In the genomic region with DNA sequence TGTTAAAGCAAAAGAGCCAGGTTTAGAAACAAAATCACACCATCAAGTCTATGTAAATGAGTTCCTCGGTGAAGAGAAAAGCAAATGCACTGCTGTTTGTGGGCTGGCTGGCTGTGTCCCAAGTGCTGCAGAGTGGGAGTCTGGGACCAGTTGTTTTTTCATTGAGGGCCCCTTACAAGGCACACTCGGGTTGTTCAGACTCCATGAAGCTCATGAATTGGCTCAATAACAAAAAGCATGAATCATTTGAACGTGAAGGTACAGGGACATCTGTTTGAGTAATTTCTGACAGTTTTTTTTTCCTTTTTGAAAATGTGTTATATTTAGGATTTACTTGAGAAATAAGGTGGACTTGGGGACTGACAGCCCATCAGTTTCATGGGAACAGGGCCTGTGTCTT, we compare ENCODE assay signal across 11 cellular contexts. TPM values are rescaled to one million over a fixed set of nuclear protein-coding genes. Genes with fewer than 3 reads are reported as not detected.
DNase-seq lines count a peak whose midpoint lies in the region; ATAC-seq and TF ChIP-seq lines count a peak whose summit lies in the region.
"Had no signal": no experiment of that assay in that cellular context is flagged by ENCODE, and none has a peak within 500 bp of the region (broad histone marks: within the 10 kb centered on the region; RNA-seq: fewer than 3 reads in every experiment).

No MANE protein-coding gene starts in this region.

- DNase-seq in DMS79 treated with DMSO at 0.1 percent for 48 hours (lab: John Stamatoyannopoulos, UW) (peak; percentile 13), DMS79 (lab: John Stamatoyannopoulos, UW) (no peak), NCI-H69 (lab: John Stamatoyannopoulos, UW) (peak; percentile 55), fibroblast of pulmonary artery (ENCODE audit: low read depth) (peak; percentile 84), psoas muscle (peak in 1 of 2 donors; percentile 41), NOMO-1 (lab: John Stamatoyannopoulos, UW; ENCODE audit: unreplicated experiment in 2 of 2) (no peak), NCI-H1417 (lab: John Stamatoyannopoulos, UW) (no peak)
- DNase-seq: activated naive CD4-positive, alpha-beta T cell treated with anti-CD3 and anti-CD28 coated beads, Interleukin-2, amount 10 ng/mL, durations not matched to agents 7 days and 5 days had no signal

- H3K36me3 ChIP-seq in psoas muscle (ENCODE audit: insufficient read depth in 1 of 2, low read depth in 1 of 2) = no peaks in the 10 kb centered on the region

- no peak overlapping the region for H3K4me3 ChIP-seq in fibroblast of pulmonary artery (replicated peaks; ENCODE audit: low read depth, low read length)
- no peak overlapping the region for H3K4me3 ChIP-seq in psoas muscle

- intact Hi-C loops in psoas muscle (cut with DNase I) = no loop called here

- H3K4me1 ChIP-seq in psoas muscle = no peaks in the 10 kb centered on the region

- TF ChIP-seq CTCF in fibroblast of pulmonary artery (IDR thresholded peaks at IDR 0.05; ENCODE audit: low read length, missing control alignments) = no peak
- no peak for TF ChIP-seq CTCF in psoas muscle (IDR thresholded peaks at IDR 0.05)

- 16 to 34% (median 33%) methylated on average over 3 of the region's 3 CpGs for WGBS in psoas muscle, 3 donors

- peak overlapping the region; percentile 36 for H3K27ac ChIP-seq in psoas muscle
- H3K27ac ChIP-seq: 22Rv1 had no signal

- peak in 1 of 4 donors; percentile 42 for ATAC-seq in psoas muscle
- ATAC-seq in GM18868 (IDR thresholded peaks at IDR 0.05; ENCODE audit: unreplicated experiment) = no peak
- ATAC-seq: natural killer cell treated with Interleukin-12 subunit alpha and Interleukin-12 subunit beta and Interleukin-15 and Interleukin-18, amount 100 ng/mL, for 72 hours had no signal

- no peaks in the 10 kb centered on the region for H3K9me3 ChIP-seq in psoas muscle

- H3K27me3 ChIP-seq in psoas muscle (ENCODE audit: insufficient read depth in 3 of 3, low read length in 2 of 3) = no peaks in the 10 kb centered on the region

RNA-seq across cellular contexts. Expression of a gene that starts 28.0 kb away (rescaled TPM):
- 10 to 100 TPM in 2 of 4 donors, 1 to 10 TPM in 2; 8.0 to 15.5 (median 10.1) TPM for total RNA-seq in psoas muscle
- 1 to 10 TPM; 7.0 to 7.7 (median 7.3) TPM for polyA plus RNA-seq in psoas muscle

RNA-seq across cellular contexts. Expression of a gene that starts 56.8 kb away (rescaled TPM):
- 100 to 1,000 TPM; 186 to 212 (median 201) TPM for total RNA-seq in psoas muscle
- 100 to 1,000 TPM; 182 to 331 (median 204) TPM for polyA plus RNA-seq in psoas muscle

Comparison
In these comparisons a context has a peak if more than half of its experiments do, and no peak if none do; other contexts are left out.
1. DNase-seq: peak in DMS79 treated with DMSO at 0.1 percent for 48 hours (single experiment), NCI-H69 (single experiment) and fibroblast of pulmonary artery (single experiment); none in DMS79 (single experiment), NOMO-1 (0 of 2) and NCI-H1417 (0 of 3).